8 cellular contexts compared by ENCODE assay signal in genomic region chr6:56652994-56653393, GRCh38. TPM values are rescaled to one million over a fixed set of nuclear protein-coding genes. Genes with fewer than 3 reads are reported as not detected.
DNase-seq lines count a peak whose midpoint lies in the region; ATAC-seq and TF ChIP-seq lines count a peak whose summit lies in the region.

No MANE protein-coding gene starts in this region.

- in situ Hi-C loops in SK-MEL-5 (cut with HindIII; ENCODE audit: low pct_unique_long_range_greater_than_20kb, low sequenced_read_pairs) = no loop called here

- H3K4me3 ChIP-seq in fibroblast of the aortic adventitia (ENCODE audit: low read depth, low read length) = no peak overlapping the region

- intact Hi-C loops in sciatic nerve (cut with DNase I) = no loop called here

- ATAC-seq in sciatic nerve (peak; percentile 70), GM19023 (IDR thresholded peaks at IDR 0.05; ENCODE audit: unreplicated experiment) (no peak), HG02970 (IDR thresholded peaks at IDR 0.05; ENCODE audit: low FRiP score, unreplicated experiment) (no peak)

- no peak for TF ChIP-seq CTCF in fibroblast of the aortic adventitia (IDR thresholded peaks at IDR 0.05; ENCODE audit: insufficient read depth, low read length)

- DNase-seq in GM03348 (ENCODE audit: low spot score) (peak; percentile 31), SK-MEL-5 (ENCODE audit: low read depth, low spot score) (peak; percentile 61), fibroblast of the aortic adventitia (ENCODE audit: low read depth) (peak; percentile 75), sciatic nerve (ENCODE audit: low spot score) (no peak), NCI-H1694 treated with DMSO at 0.1 percent for 48 hours (lab: John Stamatoyannopoulos, UW) (no peak)
- DNase-seq in stimulated activated CD4-positive, alpha-beta T cell treated with anti-CD3 and anti-CD28 coated beads, Interleukin-4, amount 100 ng/mL, for 4 hours = no peak

RNA-seq across cellular contexts. Expression of gene DST, which starts 10.3 kb away (rescaled TPM):
- 86.4 and 92.3 TPM in 2 replicates for total RNA-seq in SK-MEL-5 (2014; rRNA removed; shearing (Covaris generic))
- 50.0 and 61.5 TPM in 2 replicates for polyA plus RNA-seq in SK-MEL-5 (2015; cell fraction: cytosol; rRNA removed)
- polyA plus RNA-seq in SK-MEL-5 (2015; cell fraction: nucleus; rRNA removed) = 221 and 279 TPM in 2 replicates
- total RNA-seq in fibroblast of the aortic adventitia (ENCODE audit: low replicate concordance) (505 and 613 TPM in 2 replicates), sciatic nerve (526 TPM)

Comparison
In these comparisons a context has a peak if more than half of its experiments do, and no peak if none do; other contexts are left out.
1. DNase-seq: peak in GM03348 (single experiment), SK-MEL-5 (single experiment) and fibroblast of the aortic adventitia (single experiment); none in sciatic nerve (single experiment), NCI-H1694 treated with DMSO at 0.1 percent for 48 hours (single experiment) and stimulated activated CD4-positive, alpha-beta T cell treated with anti-CD3 and anti-CD28 coated beads, Interleukin-4, amount 100 ng/mL, for 4 hours (0 of 2).